ENCODE assay signal across 7 cellular contexts in genomic region chrX:108199691-108200090, GRCh38.
DNase-seq lines count a peak whose midpoint lies in the region; ATAC-seq and TF ChIP-seq lines count a peak whose summit lies in the region.

No MANE protein-coding gene starts in this region.

- intact Hi-C loops in ovary (cut with DNase I) = no loop called here

- peak; percentile 30 for DNase-seq in EH (ENCODE audit: low read depth)
- peak; percentile 40 for DNase-seq in NCI-H2227 (lab: John Stamatoyannopoulos, UW; ENCODE audit: unreplicated experiment)
- DNase-seq in dermis microvascular lymphatic vessel endothelial cell (ENCODE audit: low read depth in 2 of 2) = peak; percentile 14 to 41
- DNase-seq in ovary = peak in 2 of 5 donors; percentile 13 to 30
- DNase-seq in UCSD-AML1 (lab: John Stamatoyannopoulos, UW; ENCODE audit: unreplicated experiment) = no peak

- WGBS in ovary, 3 donors = 0 to 10% (median 3%) methylated on average over 4 of the region's 4 CpGs

- peak in 2 of 3 donors; percentile 21 to 45 for TF ChIP-seq CTCF in ovary (IDR thresholded peaks at IDR 0.05)

- no peak overlapping the region for H3K4me3 ChIP-seq in ovary

- no peak overlapping the region for H3K27ac ChIP-seq in ovary

- no peak for TF ChIP-seq EP300 in ovary (IDR thresholded peaks at IDR 0.05)

- H3K27me3 ChIP-seq in ovary = no peaks in the 10 kb centered on the region

- H3K4me1 ChIP-seq in ovary (ENCODE audit: insufficient read depth) = no peaks in the 10 kb centered on the region

- no peaks in the 10 kb centered on the region for H3K36me3 ChIP-seq in ovary

- H3K9me3 ChIP-seq in ovary = no peaks in the 10 kb centered on the region

- ATAC-seq in GM21381 (IDR thresholded peaks at IDR 0.05; ENCODE audit: unreplicated experiment) (peak; percentile 46), HG02852 (IDR thresholded peaks at IDR 0.05; ENCODE audit: unreplicated experiment) (no peak)

- no peak for TF ChIP-seq POLR2A in ovary (IDR thresholded peaks at IDR 0.05)
